ENCODE assay signal across 1 cellular context in genomic region chr20:45343445-45343866, GRCh38.
A peak's percentile ranks its signal among the peaks of the same experiment; 100 is the strongest.
TF ChIP-seq lines count a peak whose summit lies in the region.

No MANE protein-coding gene starts in this region.

TF ChIP-seq in HepG2, 621 proteins besides CTCF, POLR2A, EP300 and RAD21 (continued from another document and continues in another):
- TF ChIP-seq ZNF883 (CRISPR knock-in tag; IDR thresholded peaks at IDR 0.05; ENCODE audit: not compliant biosample characterization), result no peak
- TF ChIP-seq ZNF232 (CRISPR knock-in tag; IDR thresholded peaks at IDR 0.05; ENCODE audit: borderline replicate concordance), result 0 out of 2 replicates have a peak, but pooled peaks have one; percentile 51
- TF ChIP-seq TBX2 (CRISPR knock-in tag; IDR thresholded peaks at IDR 0.05; ENCODE audit: borderline replicate concordance), result peak; percentile 37; the same call in 1 of the 2 replicates
- TF ChIP-seq ZNF710 (CRISPR knock-in tag; IDR thresholded peaks at IDR 0.05; ENCODE audit: borderline replicate concordance), result peak; percentile 8; the same call in 1 of the 2 replicates
- 0 out of 2 replicates have a peak, but pooled peaks have one; percentile 5 for TF ChIP-seq ZSCAN20 (CRISPR knock-in tag; IDR thresholded peaks at IDR 0.05; ENCODE audit: borderline replicate concordance)
- TF ChIP-seq TIGD3 (CRISPR knock-in tag; IDR thresholded peaks at IDR 0.05; ENCODE audit: borderline replicate concordance), result no peak
- peak; percentile 55; the same call in 1 of the 2 replicates for TF ChIP-seq MEIS2 (CRISPR knock-in tag; IDR thresholded peaks at IDR 0.05)
- 0 out of 2 replicates have a peak, but pooled peaks have one; percentile 26 for TF ChIP-seq ZNF446 (CRISPR knock-in tag; IDR thresholded peaks at IDR 0.05)
- TF ChIP-seq HNRNPH1 (optimal IDR thresholded peaks at IDR 0.05; ENCODE audit: low read depth, low read length), result no peak
- TF ChIP-seq MTERF4 (CRISPR knock-in tag; IDR thresholded peaks at IDR 0.05), result peak; percentile 92
- 0 out of 2 replicates have a peak, but pooled peaks have one; percentile 13 for TF ChIP-seq SMAD3 (CRISPR knock-in tag; IDR thresholded peaks at IDR 0.05)
- TF ChIP-seq ARID3A (IDR thresholded peaks at IDR 0.05; ENCODE audit: low read depth, low read length), result peak; percentile 25; the same call in 1 of the 2 replicates
- peak; percentile 43; the same call in 1 of the 2 replicates for TF ChIP-seq ATF6 (CRISPR knock-in tag; conservative IDR thresholded peaks at IDR 0.05)
- TF ChIP-seq PBX2 (CRISPR knock-in tag; IDR thresholded peaks at IDR 0.05), result no peak
- no peak for TF ChIP-seq ELF3 (CRISPR knock-in tag; IDR thresholded peaks at IDR 0.05)
- TF ChIP-seq GFI1 (CRISPR knock-in tag; IDR thresholded peaks at IDR 0.05; ENCODE audit: borderline replicate concordance), result peak; percentile 91
- peak; percentile 71; the same call in 1 of the 2 replicates for TF ChIP-seq MIXL1 (CRISPR knock-in tag; IDR thresholded peaks at IDR 0.05)
- TF ChIP-seq ARID5B (CRISPR knock-in tag; IDR thresholded peaks at IDR 0.05), result no peak
- no peak for TF ChIP-seq ZBTB34 (CRISPR knock-in tag; IDR thresholded peaks at IDR 0.05)
- TF ChIP-seq NFATC3 (CRISPR knock-in tag; IDR thresholded peaks at IDR 0.05), result no peak
- peak; percentile 67; the same call in 1 of the 2 replicates for TF ChIP-seq FOXP4 (CRISPR knock-in tag; IDR thresholded peaks at IDR 0.05)
- 0 out of 2 replicates have a peak, but pooled peaks have one; percentile 15 for TF ChIP-seq ZNF503 (CRISPR knock-in tag; IDR thresholded peaks at IDR 0.05)
- no peak for TF ChIP-seq TARDBP (CRISPR knock-in tag; IDR thresholded peaks at IDR 0.05)
- no peak for TF ChIP-seq TRIM22 (IDR thresholded peaks at IDR 0.05)
- TF ChIP-seq ATF4 (CRISPR knock-in tag; IDR thresholded peaks at IDR 0.05), result peak in 1 of 2 experiments; percentile 39; a peak in 1 of 4 replicates
- 0 out of 2 replicates have a peak, but pooled peaks have one; percentile 1 for TF ChIP-seq ZSCAN5A (CRISPR knock-in tag; IDR thresholded peaks at IDR 0.05; ENCODE audit: borderline replicate concordance)
- TF ChIP-seq ZNF563 (CRISPR knock-in tag; IDR thresholded peaks at IDR 0.05), result 0 out of 2 replicates have a peak, but pooled peaks have one; percentile 38
- TF ChIP-seq KLF11 (CRISPR knock-in tag; IDR thresholded peaks at IDR 0.05), result no peak
